1 cellular context compared by ENCODE assay signal in the genomic region with DNA sequence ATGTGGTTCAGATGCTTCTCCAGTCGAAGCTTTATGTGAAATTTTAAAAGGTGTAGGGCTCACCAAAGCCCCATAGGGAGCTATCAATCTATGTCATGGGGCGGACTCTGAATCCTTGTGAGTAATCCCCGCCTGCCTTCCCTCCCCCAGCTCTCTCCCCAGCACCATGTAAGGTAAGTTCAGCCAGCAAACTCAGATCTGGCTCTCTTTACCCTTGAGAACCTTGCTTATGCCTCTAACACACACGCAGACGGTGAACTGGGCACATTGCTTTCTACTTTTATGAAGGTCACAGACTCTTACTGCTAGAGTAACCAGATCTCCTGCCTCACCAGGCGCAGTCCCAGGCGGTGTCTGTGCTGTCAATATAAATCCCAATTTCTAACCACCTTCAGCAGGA.
TF ChIP-seq lines count a peak whose summit lies in the region.

No MANE protein-coding gene starts in this region.

TF ChIP-seq in K562, 482 proteins besides CTCF, POLR2A, EP300 and RAD21 (continued from another document and continues in another):
- TF ChIP-seq, protein P1, sequence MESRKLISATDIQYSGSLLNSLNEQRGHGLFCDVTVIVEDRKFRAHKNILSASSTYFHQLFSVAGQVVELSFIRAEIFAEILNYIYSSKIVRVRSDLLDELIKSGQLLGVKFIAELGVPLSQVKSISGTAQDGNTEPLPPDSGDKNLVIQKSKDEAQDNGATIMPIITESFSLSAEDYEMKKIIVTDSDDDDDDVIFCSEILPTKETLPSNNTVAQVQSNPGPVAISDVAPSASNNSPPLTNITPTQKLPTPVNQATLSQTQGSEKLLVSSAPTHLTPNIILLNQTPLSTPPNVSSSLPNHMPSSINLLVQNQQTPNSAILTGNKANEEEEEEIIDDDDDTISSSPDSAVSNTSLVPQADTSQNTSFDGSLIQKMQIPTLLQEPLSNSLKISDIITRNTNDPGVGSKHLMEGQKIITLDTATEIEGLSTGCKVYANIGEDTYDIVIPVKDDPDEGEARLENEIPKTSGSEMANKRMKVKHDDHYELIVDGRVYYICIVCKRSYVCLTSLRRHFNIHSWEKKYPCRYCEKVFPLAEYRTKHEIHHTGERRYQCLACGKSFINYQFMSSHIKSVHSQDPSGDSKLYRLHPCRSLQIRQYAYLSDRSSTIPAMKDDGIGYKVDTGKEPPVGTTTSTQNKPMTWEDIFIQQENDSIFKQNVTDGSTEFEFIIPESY (CRISPR knock-in tag; IDR thresholded peaks at IDR 0.05): peak; percentile 65; the same call in 1 of the 2 replicates
- no peak for TF ChIP-seq HDAC1 (IDR thresholded peaks at IDR 0.05)
- no peak for TF ChIP-seq NCOA1 (IDR thresholded peaks at IDR 0.05; ENCODE audit: low read depth)
- no peak for TF ChIP-seq TCF3 (CRISPR knock-in tag; IDR thresholded peaks at IDR 0.05)
- TF ChIP-seq SRSF9 (IDR thresholded peaks at IDR 0.05; ENCODE audit: borderline replicate concordance, low read depth, low read length): no peak
- peak; percentile 27; the same call in 1 of the 2 replicates for TF ChIP-seq SMARCA4 (IDR thresholded peaks at IDR 0.05)
- TF ChIP-seq, protein P2, sequence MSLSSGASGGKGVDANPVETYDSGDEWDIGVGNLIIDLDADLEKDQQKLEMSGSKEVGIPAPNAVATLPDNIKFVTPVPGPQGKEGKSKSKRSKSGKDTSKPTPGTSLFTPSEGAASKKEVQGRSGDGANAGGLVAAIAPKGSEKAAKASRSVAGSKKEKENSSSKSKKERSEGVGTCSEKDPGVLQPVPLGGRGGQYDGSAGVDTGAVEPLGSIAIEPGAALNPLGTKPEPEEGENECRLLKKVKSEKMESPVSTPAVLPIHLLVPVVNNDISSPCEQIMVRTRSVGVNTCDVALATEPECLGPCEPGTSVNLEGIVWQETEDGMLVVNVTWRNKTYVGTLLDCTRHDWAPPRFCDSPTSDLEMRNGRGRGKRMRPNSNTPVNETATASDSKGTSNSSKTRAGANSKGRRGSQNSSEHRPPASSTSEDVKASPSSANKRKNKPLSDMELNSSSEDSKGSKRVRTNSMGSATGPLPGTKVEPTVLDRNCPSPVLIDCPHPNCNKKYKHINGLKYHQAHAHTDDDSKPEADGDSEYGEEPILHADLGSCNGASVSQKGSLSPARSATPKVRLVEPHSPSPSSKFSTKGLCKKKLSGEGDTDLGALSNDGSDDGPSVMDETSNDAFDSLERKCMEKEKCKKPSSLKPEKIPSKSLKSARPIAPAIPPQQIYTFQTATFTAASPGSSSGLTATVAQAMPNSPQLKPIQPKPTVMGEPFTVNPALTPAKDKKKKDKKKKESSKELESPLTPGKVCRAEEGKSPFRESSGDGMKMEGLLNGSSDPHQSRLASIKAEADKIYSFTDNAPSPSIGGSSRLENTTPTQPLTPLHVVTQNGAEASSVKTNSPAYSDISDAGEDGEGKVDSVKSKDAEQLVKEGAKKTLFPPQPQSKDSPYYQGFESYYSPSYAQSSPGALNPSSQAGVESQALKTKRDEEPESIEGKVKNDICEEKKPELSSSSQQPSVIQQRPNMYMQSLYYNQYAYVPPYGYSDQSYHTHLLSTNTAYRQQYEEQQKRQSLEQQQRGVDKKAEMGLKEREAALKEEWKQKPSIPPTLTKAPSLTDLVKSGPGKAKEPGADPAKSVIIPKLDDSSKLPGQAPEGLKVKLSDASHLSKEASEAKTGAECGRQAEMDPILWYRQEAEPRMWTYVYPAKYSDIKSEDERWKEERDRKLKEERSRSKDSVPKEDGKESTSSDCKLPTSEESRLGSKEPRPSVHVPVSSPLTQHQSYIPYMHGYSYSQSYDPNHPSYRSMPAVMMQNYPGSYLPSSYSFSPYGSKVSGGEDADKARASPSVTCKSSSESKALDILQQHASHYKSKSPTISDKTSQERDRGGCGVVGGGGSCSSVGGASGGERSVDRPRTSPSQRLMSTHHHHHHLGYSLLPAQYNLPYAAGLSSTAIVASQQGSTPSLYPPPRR (CRISPR knock-in tag; IDR thresholded peaks at IDR 0.05; ENCODE audit: borderline replicate concordance): no peak
- no peak for TF ChIP-seq RNF2 (IDR thresholded peaks at IDR 0.05)
- peak in 1 of 2 experiments; percentile 86; a peak in 1 of 4 replicates for TF ChIP-seq SRF (CRISPR knock-in tag; IDR thresholded peaks at IDR 0.05)
- TF ChIP-seq HNRNPK (IDR thresholded peaks at IDR 0.05; ENCODE audit: low read depth, low read length, poor library complexity, severe bottlenecking): no peak
- no peak for TF ChIP-seq U2AF1 (optimal IDR thresholded peaks at IDR 0.05; ENCODE audit: low read depth, low read length)
- TF ChIP-seq SMAD3 (CRISPR knock-in tag; conservative IDR thresholded peaks at IDR 0.05): no peak
- no peak for TF ChIP-seq ELF1 (tag; IDR thresholded peaks at IDR 0.05)
- TF ChIP-seq, protein P3, sequence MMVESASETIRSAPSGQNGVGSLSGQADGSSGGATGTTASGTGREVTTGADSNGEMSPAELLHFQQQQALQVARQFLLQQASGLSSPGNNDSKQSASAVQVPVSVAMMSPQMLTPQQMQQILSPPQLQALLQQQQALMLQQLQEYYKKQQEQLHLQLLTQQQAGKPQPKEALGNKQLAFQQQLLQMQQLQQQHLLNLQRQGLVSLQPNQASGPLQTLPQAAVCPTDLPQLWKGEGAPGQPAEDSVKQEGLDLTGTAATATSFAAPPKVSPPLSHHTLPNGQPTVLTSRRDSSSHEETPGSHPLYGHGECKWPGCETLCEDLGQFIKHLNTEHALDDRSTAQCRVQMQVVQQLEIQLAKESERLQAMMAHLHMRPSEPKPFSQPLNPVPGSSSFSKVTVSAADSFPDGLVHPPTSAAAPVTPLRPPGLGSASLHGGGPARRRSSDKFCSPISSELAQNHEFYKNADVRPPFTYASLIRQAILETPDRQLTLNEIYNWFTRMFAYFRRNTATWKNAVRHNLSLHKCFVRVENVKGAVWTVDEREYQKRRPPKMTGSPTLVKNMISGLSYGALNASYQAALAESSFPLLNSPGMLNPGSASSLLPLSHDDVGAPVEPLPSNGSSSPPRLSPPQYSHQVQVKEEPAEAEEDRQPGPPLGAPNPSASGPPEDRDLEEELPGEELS (CRISPR knock-in tag; IDR thresholded peaks at IDR 0.05; ENCODE audit: borderline replicate concordance): no peak
- TF ChIP-seq, protein P4, sequence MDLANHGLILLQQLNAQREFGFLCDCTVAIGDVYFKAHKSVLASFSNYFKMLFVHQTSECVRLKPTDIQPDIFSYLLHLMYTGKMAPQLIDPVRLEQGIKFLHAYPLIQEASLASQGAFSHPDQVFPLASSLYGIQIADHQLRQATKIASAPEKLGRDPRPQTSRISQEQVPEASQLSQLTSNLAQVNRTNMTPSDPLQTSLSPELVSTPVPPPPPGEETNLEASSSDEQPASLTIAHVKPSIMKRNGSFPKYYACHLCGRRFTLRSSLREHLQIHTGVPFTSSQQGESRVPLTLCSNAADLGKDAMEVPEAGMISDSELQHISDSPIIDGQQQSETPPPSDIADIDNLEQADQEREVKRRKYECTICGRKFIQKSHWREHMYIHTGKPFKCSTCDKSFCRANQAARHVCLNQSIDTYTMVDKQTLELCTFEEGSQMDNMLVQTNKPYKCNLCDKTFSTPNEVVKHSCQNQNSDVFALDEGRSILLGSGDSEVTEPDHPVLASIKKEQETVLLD (IDR thresholded peaks at IDR 0.05): no peak
- no peak for TF ChIP-seq HLTF (IDR thresholded peaks at IDR 0.05)
- peak; percentile 51; the same call in 1 of the 2 replicates for TF ChIP-seq DPF2 (IDR thresholded peaks at IDR 0.05)
- TF ChIP-seq E2F3 (CRISPR knock-in tag; IDR thresholded peaks at IDR 0.05): no peak
- TF ChIP-seq, protein P5, sequence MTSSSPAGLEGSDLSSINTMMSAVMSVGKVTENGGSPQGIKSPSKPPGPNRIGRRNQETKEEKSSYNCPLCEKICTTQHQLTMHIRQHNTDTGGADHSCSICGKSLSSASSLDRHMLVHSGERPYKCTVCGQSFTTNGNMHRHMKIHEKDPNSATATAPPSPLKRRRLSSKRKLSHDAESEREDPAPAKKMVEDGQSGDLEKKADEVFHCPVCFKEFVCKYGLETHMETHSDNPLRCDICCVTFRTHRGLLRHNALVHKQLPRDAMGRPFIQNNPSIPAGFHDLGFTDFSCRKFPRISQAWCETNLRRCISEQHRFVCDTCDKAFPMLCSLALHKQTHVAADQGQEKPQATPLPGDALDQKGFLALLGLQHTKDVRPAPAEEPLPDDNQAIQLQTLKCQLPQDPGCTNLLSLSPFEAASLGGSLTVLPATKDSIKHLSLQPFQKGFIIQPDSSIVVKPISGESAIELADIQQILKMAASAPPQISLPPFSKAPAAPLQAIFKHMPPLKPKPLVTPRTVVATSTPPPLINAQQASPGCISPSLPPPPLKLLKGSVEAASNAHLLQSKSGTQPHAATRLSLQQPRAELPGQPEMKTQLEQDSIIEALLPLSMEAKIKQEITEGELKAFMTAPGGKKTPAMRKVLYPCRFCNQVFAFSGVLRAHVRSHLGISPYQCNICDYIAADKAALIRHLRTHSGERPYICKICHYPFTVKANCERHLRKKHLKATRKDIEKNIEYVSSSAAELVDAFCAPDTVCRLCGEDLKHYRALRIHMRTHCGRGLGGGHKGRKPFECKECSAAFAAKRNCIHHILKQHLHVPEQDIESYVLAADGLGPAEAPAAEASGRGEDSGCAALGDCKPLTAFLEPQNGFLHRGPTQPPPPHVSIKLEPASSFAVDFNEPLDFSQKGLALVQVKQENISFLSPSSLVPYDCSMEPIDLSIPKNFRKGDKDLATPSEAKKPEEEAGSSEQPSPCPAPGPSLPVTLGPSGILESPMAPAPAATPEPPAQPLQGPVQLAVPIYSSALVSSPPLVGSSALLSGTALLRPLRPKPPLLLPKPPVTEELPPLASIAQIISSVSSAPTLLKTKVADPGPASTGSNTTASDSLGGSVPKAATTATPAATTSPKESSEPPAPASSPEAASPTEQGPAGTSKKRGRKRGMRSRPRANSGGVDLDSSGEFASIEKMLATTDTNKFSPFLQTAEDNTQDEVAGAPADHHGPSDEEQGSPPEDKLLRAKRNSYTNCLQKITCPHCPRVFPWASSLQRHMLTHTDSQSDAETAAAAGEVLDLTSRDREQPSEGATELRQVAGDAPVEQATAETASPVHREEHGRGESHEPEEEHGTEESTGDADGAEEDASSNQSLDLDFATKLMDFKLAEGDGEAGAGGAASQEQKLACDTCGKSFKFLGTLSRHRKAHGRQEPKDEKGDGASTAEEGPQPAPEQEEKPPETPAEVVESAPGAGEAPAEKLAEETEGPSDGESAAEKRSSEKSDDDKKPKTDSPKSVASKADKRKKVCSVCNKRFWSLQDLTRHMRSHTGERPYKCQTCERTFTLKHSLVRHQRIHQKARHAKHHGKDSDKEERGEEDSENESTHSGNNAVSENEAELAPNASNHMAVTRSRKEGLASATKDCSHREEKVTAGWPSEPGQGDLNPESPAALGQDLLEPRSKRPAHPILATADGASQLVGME (CRISPR knock-in tag; IDR thresholded peaks at IDR 0.05): no peak
- TF ChIP-seq JUND (IDR thresholded peaks at IDR 0.05; ENCODE audit: borderline replicate concordance, low read depth, low read length): peak; percentile 48; the same call in 1 of the 2 replicates
- TF ChIP-seq JUND (tag; IDR thresholded peaks at IDR 0.05; ENCODE audit: borderline replicate concordance, low read depth, low read length): peak; percentile 11; the same call in 1 of the 3 replicates
- TF ChIP-seq, protein P6, sequence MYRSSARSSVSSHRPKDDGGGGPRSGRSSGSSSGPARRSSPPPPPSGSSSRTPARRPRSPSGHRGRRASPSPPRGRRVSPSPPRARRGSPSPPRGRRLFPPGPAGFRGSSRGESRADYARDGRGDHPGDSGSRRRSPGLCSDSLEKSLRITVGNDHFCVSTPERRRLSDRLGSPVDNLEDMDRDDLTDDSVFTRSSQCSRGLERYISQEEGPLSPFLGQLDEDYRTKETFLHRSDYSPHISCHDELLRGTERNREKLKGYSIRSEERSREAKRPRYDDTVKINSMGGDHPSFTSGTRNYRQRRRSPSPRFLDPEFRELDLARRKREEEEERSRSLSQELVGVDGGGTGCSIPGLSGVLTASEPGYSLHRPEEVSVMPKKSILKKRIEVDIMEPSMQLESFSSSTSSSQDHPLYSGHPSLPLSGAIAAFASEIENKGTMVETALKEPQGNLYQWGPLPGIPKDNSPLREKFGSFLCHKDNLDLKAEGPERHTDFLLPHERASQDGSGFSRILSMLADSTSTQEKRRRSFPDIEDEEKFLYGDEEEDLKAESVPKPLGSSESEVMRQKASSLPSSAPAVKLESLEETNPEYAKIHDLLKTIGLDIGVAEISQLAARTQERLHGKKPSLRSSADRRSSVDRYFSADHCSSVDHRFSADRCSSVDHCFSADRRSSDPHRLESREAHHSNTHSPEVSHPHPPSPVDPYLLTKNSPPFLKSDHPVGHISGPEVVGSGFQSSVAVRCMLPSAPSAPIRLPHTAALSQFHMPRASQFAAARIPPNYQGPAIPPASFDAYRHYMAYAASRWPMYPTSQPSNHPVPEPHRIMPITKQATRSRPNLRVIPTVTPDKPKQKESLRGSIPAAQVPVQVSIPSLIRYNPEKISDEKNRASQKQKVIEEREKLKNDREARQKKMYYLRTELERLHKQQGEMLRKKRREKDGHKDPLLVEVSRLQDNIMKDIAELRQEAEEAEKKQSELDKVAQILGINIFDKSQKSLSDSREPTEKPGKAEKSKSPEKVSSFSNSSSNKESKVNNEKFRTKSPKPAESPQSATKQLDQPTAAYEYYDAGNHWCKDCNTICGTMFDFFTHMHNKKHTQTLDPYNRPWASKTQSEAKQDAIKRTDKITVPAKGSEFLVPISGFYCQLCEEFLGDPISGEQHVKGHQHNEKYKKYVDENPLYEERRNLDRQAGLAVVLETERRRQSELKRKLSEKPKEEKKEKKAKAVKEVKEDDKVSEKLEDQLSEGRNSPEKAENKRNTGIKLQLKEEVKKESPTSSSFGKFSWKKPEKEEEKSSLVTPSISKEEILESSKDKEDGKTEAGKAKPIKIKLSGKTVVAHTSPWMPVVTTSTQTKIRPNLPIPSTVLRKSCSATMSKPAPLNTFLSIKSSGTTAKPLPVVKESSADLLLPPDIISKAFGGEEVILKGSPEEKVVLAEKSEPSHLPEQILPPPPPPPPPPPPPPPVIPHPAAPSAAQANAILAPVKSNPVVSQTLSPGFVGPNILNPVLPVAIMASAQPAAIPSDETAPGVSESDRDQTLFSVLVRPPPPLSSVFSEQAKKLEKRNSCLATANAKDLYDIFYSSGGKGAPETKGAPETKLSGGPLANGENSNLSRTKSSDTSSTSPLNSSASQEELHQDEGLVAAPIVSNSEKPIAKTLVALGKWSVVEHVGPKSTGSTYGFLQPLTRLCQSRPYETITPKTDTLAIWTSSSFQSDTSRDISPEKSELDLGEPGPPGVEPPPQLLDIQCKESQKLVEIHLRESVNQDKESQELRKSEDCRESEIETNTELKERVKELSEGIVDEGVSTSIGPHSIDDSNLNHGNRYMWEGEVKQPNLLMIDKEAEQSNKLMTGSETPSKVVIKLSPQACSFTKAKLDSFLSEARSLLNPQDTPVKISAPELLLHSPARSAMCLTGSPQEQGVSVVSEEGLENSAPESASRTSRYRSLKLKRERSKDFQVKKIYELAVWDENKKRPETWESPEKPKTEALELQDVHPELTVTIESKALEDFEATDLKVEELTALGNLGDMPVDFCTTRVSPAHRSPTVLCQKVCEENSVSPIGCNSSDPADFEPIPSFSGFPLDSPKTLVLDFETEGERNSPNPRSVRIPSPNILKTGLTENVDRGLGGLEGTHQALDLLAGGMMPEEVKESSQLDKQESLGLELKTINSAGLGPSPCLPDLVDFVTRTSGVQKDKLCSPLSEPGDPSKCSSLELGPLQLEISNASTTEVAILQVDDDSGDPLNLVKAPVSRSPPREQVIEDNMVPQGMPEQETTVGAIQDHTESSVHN (IDR thresholded peaks at IDR 0.05; ENCODE audit: borderline replicate concordance in 1 of 2, low read depth in 1 of 2): no peak
- TF ChIP-seq, protein P7, sequence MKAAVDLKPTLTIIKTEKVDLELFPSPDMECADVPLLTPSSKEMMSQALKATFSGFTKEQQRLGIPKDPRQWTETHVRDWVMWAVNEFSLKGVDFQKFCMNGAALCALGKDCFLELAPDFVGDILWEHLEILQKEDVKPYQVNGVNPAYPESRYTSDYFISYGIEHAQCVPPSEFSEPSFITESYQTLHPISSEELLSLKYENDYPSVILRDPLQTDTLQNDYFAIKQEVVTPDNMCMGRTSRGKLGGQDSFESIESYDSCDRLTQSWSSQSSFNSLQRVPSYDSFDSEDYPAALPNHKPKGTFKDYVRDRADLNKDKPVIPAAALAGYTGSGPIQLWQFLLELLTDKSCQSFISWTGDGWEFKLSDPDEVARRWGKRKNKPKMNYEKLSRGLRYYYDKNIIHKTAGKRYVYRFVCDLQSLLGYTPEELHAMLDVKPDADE (conservative IDR thresholded peaks at IDR 0.05; ENCODE audit: control insufficient read depth, low read depth, low read length): no peak
- peak; percentile 98 for TF ChIP-seq MEIS2 (IDR thresholded peaks at IDR 0.05; ENCODE audit: partially characterized antibody)
